24 cellular contexts compared by ENCODE assay signal in genomic region chr6:29946380-29946779, GRCh38. TPM values are rescaled to one million over a fixed set of nuclear protein-coding genes. Genes with fewer than 3 reads are reported as not detected.
DNase-seq lines count a peak whose midpoint lies in the region; ATAC-seq and TF ChIP-seq lines count a peak whose summit lies in the region.
"Had no signal": no experiment of that assay in that cellular context is flagged by ENCODE, and none has a peak within 500 bp of the region (broad histone marks: within the 10 kb centered on the region; RNA-seq: fewer than 3 reads in every experiment).

No MANE protein-coding gene starts in this region.

- H3K4me3 ChIP-seq in prostate gland, result no peak overlapping the region
- H3K4me3 ChIP-seq: BLaER1, cardiac muscle cell, dorsolateral prefrontal cortex, esophagus muscularis mucosa, GM23338, PC-9, upper lobe of left lung had no signal

- H3K27me3 ChIP-seq in prostate gland (replicated peaks; ENCODE audit: insufficient read depth), result no peaks in the 10 kb centered on the region
- H3K27me3 ChIP-seq: BLaER1, cardiac muscle cell, dorsolateral prefrontal cortex, esophagus muscularis mucosa, upper lobe of left lung had no signal

- H3K9me3 Mint-ChIP-seq in T-helper 1 cell treated with Interleukin-12 subunit alpha and Interleukin-12 subunit beta and Interleukin-4 antibody, amounts not matched to agents 30 μg/mL and 1 μg/mL, for 36 hours, result no peaks in the 10 kb centered on the region
- no peaks in the 10 kb centered on the region for H3K9me3 Mint-ChIP-seq in activated T-helper 2 cell treated with anti-CD3 and anti-CD28 coated beads, Interferon-gamma antibody, Interleukin-2, Interleukin-4, amounts not matched to agents 10 μg/mL and 5 μg/mL and 100 μg/mL, durations not matched to agents 14 hours and 24 hours and 36 hours
- peaks cover 0 to 2% (median 0%) of the 10 kb centered on the region in 9 donors for H3K9me3 Mint-ChIP-seq in naive thymus-derived CD8-positive, alpha-beta T cell
- H3K9me3 Mint-ChIP-seq: GM23338 had no signal

- POLR2A ChIA-PET in naive thymus-derived CD8-positive, alpha-beta T cell (lab: Charles Lee), result interaction anchor here (0.7 to 3.4 kb wide), 4 partner anchors 9 to 20 kb away, joined by 3 to 58 read pairs (median 8); no protein-coding TSS in a partner anchor

- H3K27me3 Mint-ChIP-seq in T-helper 1 cell treated with Interleukin-12 subunit alpha and Interleukin-12 subunit beta and Interleukin-4 antibody, amounts not matched to agents 30 μg/mL and 1 μg/mL, for 36 hours (ENCODE audit: low read depth), result no peaks in the 10 kb centered on the region
- H3K27me3 Mint-ChIP-seq in activated T-helper 2 cell treated with anti-CD3 and anti-CD28 coated beads, Interferon-gamma antibody, Interleukin-2, Interleukin-4, amounts not matched to agents 10 μg/mL and 5 μg/mL and 100 μg/mL, durations not matched to agents 14 hours and 24 hours and 36 hours (ENCODE audit: low read depth), result no peaks in the 10 kb centered on the region
- peaks cover 0 to 4% (median 0%) of the 10 kb centered on the region in 5 donors for H3K27me3 Mint-ChIP-seq in naive thymus-derived CD8-positive, alpha-beta T cell

- DNase-seq in T-helper 1 cell (no peak), prostate gland (ENCODE audit: low spot score) (no peak)
- no peak for DNase-seq in activated T-helper 2 cell treated with anti-CD3 and anti-CD28 coated beads, Interferon-gamma antibody, Interleukin-2, Interleukin-4, amounts not matched to agents 10 μg/mL and 5 μg/mL and 100 μg/mL, durations not matched to agents 14 hours and 24 hours and 36 hours (ENCODE audit: low spot score)
- peak in 1 of 10 donors; percentile 19 for DNase-seq in naive thymus-derived CD8-positive, alpha-beta T cell
- DNase-seq: 8988T; activated CD8-positive, alpha-beta memory T cell treated with anti-CD3 and anti-CD28 coated beads for 24 hours; DMS53; dorsolateral prefrontal cortex; KBM-7; left ventricle myocardium superior; NCI-H1048; NCI-H2107; NCI-H748 treated with DMSO at 0.1 percent for 48 hours; PC-9; upper lobe of left lung had no signal

- no peak overlapping the region for H3K27ac ChIP-seq in prostate gland
- H3K27ac ChIP-seq: BLaER1, cardiac muscle cell, dorsolateral prefrontal cortex, esophagus muscularis mucosa, HL-60, PC-9 had no signal

- H3K4me1 ChIP-seq in prostate gland (replicated peaks), result no peaks in the 10 kb centered on the region

- peak overlapping the region; percentile 56 for H3K27ac Mint-ChIP-seq in T-helper 1 cell treated with Interleukin-12 subunit alpha and Interleukin-12 subunit beta and Interleukin-4 antibody, amounts not matched to agents 30 μg/mL and 1 μg/mL, for 36 hours
- H3K27ac Mint-ChIP-seq in activated T-helper 2 cell treated with anti-CD3 and anti-CD28 coated beads, Interferon-gamma antibody, Interleukin-2, Interleukin-4, amounts not matched to agents 10 μg/mL and 5 μg/mL and 100 μg/mL, durations not matched to agents 14 hours and 24 hours and 36 hours, result peak overlapping the region; percentile 50
- H3K27ac Mint-ChIP-seq in naive thymus-derived CD8-positive, alpha-beta T cell, result peak overlapping the region; percentile 70 to 100 (median 97)
- H3K27ac Mint-ChIP-seq: GM23338 had no signal

- H3K36me3 ChIP-seq in prostate gland, result no peaks in the 10 kb centered on the region
- H3K36me3 ChIP-seq: cardiac muscle cell had no signal

- TF ChIP-seq CTCF in prostate gland (IDR thresholded peaks at IDR 0.05), result no peak

- H3K4me1 Mint-ChIP-seq in T-helper 1 cell treated with Interleukin-12 subunit alpha and Interleukin-12 subunit beta and Interleukin-4 antibody, amounts not matched to agents 30 μg/mL and 1 μg/mL, for 36 hours (ENCODE audit: low read depth), result peaks cover 35% of the 10 kb centered on the region
- H3K4me1 Mint-ChIP-seq in activated T-helper 2 cell treated with anti-CD3 and anti-CD28 coated beads, Interferon-gamma antibody, Interleukin-2, Interleukin-4, amounts not matched to agents 10 μg/mL and 5 μg/mL and 100 μg/mL, durations not matched to agents 14 hours and 24 hours and 36 hours (ENCODE audit: low read depth), result peaks cover 32% of the 10 kb centered on the region
- H3K4me1 Mint-ChIP-seq in naive thymus-derived CD8-positive, alpha-beta T cell, result peaks cover 44 to 81% (median 66%) of the 10 kb centered on the region in 4 donors

- intact Hi-C loops in activated T-helper 2 cell treated with anti-CD3 and anti-CD28 coated beads, Interferon-gamma antibody, Interleukin-2, Interleukin-4, amounts not matched to agents 10 μg/mL and 5 μg/mL and 100 μg/mL, durations not matched to agents 14 hours and 24 hours and 36 hours (cut with micrococcal nuclease), result no loop called here
- intact Hi-C loops in prostate gland (cut with DNase I), result no loop called here

- peak; percentile 3 for TF ChIP-seq POLR2A in GM15510 (IDR thresholded peaks at IDR 0.05; ENCODE audit: borderline replicate concordance, extremely low read depth, insufficient read length)
- TF ChIP-seq POLR2A in prostate gland (IDR thresholded peaks at IDR 0.05), result no peak

- no peaks in the 10 kb centered on the region for H3K9me3 ChIP-seq in prostate gland
- H3K9me3 ChIP-seq: BLaER1, esophagus muscularis mucosa, upper lobe of left lung had no signal

- peaks cover 69% of the 10 kb centered on the region for H3K36me3 Mint-ChIP-seq in T-helper 1 cell treated with Interleukin-12 subunit alpha and Interleukin-12 subunit beta and Interleukin-4 antibody, amounts not matched to agents 30 μg/mL and 1 μg/mL, for 36 hours (ENCODE audit: low read depth)
- peaks cover 79% of the 10 kb centered on the region for H3K36me3 Mint-ChIP-seq in activated T-helper 2 cell treated with anti-CD3 and anti-CD28 coated beads, Interferon-gamma antibody, Interleukin-2, Interleukin-4, amounts not matched to agents 10 μg/mL and 5 μg/mL and 100 μg/mL, durations not matched to agents 14 hours and 24 hours and 36 hours (ENCODE audit: low read depth)
- peaks cover 23 to 75% (median 61%) of the 10 kb centered on the region in 3 donors for H3K36me3 Mint-ChIP-seq in naive thymus-derived CD8-positive, alpha-beta T cell

- no peak for ATAC-seq in naive thymus-derived CD8-positive, alpha-beta T cell
- ATAC-seq in GM18502 (IDR thresholded peaks at IDR 0.05; ENCODE audit: poor library complexity, unreplicated experiment), result no peak
- ATAC-seq in HG03457 (IDR thresholded peaks at IDR 0.05; ENCODE audit: unreplicated experiment), result no peak
- ATAC-seq: GM23338, left ventricle myocardium superior had no signal

- H3K4me3 Mint-ChIP-seq in T-helper 1 cell treated with Interleukin-12 subunit alpha and Interleukin-12 subunit beta and Interleukin-4 antibody, amounts not matched to agents 30 μg/mL and 1 μg/mL, for 36 hours, result peak overlapping the region; percentile 90
- H3K4me3 Mint-ChIP-seq in activated T-helper 2 cell treated with anti-CD3 and anti-CD28 coated beads, Interferon-gamma antibody, Interleukin-2, Interleukin-4, amounts not matched to agents 10 μg/mL and 5 μg/mL and 100 μg/mL, durations not matched to agents 14 hours and 24 hours and 36 hours (ENCODE audit: low read depth), result peak overlapping the region; percentile 95
- H3K4me3 Mint-ChIP-seq in naive thymus-derived CD8-positive, alpha-beta T cell, result peak overlapping the region; percentile 90 to 99 (median 96)
- H3K4me3 Mint-ChIP-seq: GM23338 had no signal

- 80% methylated on average over 6 of the region's 6 CpGs for WGBS in prostate gland

RNA-seq across cellular contexts. Expression of gene HLA-A, which starts 4.0 kb away (rescaled TPM):
- 1,569 and 1,592 TPM in 2 replicates for total RNA-seq in activated T-helper 2 cell treated with anti-CD3 and anti-CD28 coated beads, Interferon-gamma antibody, Interleukin-2, Interleukin-4, amounts not matched to agents 10 μg/mL and 5 μg/mL and 100 μg/mL, durations not matched to agents 14 hours and 24 hours and 36 hours
- total RNA-seq in naive thymus-derived CD8-positive, alpha-beta T cell, result 1,000 to 10,000 TPM; 2,087 to 2,115 TPM
- 1,000 to 10,000 TPM; 2,084 to 4,021 (median 2,635) TPM for polyA plus RNA-seq in naive thymus-derived CD8-positive, alpha-beta T cell
- 100 to 1,000 TPM; 564 to 620 TPM for total RNA-seq in prostate gland
